1 cellular context compared by ENCODE assay signal in genomic region chr17:74085434-74085833, GRCh38.
TF ChIP-seq lines count a peak whose summit lies in the region.

No MANE protein-coding gene starts in this region.

TF ChIP-seq in GM12878, 131 proteins besides CTCF, POLR2A, EP300 and RAD21 (continued from another document):
- no peak for TF ChIP-seq ZNF24 (IDR thresholded peaks at IDR 0.05)
- TF ChIP-seq STAT3 (IDR thresholded peaks at IDR 0.05; ENCODE audit: low read depth, low read length): no peak
- no peak for TF ChIP-seq SPI1 (IDR thresholded peaks at IDR 0.05; ENCODE audit: borderline replicate concordance, insufficient read depth, low read depth, low read length)
- TF ChIP-seq, protein P1, sequence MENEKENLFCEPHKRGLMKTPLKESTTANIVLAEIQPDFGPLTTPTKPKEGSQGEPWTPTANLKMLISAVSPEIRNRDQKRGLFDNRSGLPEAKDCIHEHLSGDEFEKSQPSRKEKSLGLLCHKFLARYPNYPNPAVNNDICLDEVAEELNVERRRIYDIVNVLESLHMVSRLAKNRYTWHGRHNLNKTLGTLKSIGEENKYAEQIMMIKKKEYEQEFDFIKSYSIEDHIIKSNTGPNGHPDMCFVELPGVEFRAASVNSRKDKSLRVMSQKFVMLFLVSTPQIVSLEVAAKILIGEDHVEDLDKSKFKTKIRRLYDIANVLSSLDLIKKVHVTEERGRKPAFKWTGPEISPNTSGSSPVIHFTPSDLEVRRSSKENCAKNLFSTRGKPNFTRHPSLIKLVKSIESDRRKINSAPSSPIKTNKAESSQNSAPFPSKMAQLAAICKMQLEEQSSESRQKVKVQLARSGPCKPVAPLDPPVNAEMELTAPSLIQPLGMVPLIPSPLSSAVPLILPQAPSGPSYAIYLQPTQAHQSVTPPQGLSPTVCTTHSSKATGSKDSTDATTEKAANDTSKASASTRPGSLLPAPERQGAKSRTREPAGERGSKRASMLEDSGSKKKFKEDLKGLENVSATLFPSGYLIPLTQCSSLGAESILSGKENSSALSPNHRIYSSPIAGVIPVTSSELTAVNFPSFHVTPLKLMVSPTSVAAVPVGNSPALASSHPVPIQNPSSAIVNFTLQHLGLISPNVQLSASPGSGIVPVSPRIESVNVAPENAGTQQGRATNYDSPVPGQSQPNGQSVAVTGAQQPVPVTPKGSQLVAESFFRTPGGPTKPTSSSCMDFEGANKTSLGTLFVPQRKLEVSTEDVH (IDR thresholded peaks at IDR 0.05; ENCODE audit: low read depth, partially characterized antibody): no peak
- TF ChIP-seq ASH2L (IDR thresholded peaks at IDR 0.05; ENCODE audit: borderline replicate concordance, low read depth): no peak
- no peak for TF ChIP-seq NR2C2 (IDR thresholded peaks at IDR 0.05; ENCODE audit: borderline replicate concordance, control insufficient read depth, insufficient read length, low read depth)
- no peak for TF ChIP-seq HDGF (IDR thresholded peaks at IDR 0.05)
- TF ChIP-seq, protein P2, sequence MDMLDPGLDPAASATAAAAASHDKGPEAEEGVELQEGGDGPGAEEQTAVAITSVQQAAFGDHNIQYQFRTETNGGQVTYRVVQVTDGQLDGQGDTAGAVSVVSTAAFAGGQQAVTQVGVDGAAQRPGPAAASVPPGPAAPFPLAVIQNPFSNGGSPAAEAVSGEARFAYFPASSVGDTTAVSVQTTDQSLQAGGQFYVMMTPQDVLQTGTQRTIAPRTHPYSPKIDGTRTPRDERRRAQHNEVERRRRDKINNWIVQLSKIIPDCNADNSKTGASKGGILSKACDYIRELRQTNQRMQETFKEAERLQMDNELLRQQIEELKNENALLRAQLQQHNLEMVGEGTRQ (IDR thresholded peaks at IDR 0.05; ENCODE audit: borderline replicate concordance, low read depth, low read length): no peak
- no peak for TF ChIP-seq RCOR1 (conservative IDR thresholded peaks at IDR 0.05; ENCODE audit: low read depth, low read length)
- TF ChIP-seq IRF4 (IDR thresholded peaks at IDR 0.05; ENCODE audit: low read depth, low read length): no peak
- no peak for TF ChIP-seq BCL11A (IDR thresholded peaks at IDR 0.05; ENCODE audit: low read depth, low read length)
- TF ChIP-seq ZNF207 (IDR thresholded peaks at IDR 0.05; ENCODE audit: borderline replicate concordance): no peak
- TF ChIP-seq SKIL (IDR thresholded peaks at IDR 0.05; ENCODE audit: low read depth, poor library complexity, severe bottlenecking): no peak
- TF ChIP-seq TCF3 (IDR thresholded peaks at IDR 0.05; ENCODE audit: borderline replicate concordance, insufficient read depth, low read depth, low read length): no peak
- no peak for TF ChIP-seq E2F4 (IDR thresholded peaks at IDR 0.05; ENCODE audit: low read depth, low read length)
